ENCODE assay signal across 24 cellular contexts in the genomic region with DNA sequence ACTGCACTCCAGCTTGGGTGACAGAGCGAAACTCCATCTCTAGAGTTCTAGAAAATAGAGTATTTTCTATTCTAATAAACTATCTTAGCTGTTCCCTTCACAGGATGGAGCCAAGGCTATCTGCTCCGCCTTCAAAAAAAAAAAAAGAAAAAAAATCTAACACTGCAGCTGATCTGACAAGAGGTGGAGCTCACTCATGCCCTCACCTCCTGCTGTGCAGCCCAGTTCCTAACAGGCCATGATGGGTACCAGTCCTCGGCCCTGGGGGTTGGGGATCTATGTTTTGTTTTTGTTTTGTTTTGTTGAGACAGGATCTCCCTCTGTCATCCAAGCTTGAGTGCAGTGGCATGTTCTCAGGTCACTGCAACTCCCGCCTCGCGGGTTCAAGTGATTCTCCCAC.
"Had no signal": no experiment of that assay in that cellular context is flagged by ENCODE, and none has a peak within 500 bp of the region (broad histone marks: within the 10 kb centered on the region; RNA-seq: fewer than 3 reads in every experiment).

No MANE protein-coding gene starts in this region.

- H3K27me3 ChIP-seq: ovary, spleen, stomach, thyroid gland, vagina had no signal

- H3K4me3 Mint-ChIP-seq: effector memory CD8-positive, alpha-beta T cell; memory B cell had no signal

- H3K27me3 Mint-ChIP-seq: effector memory CD8-positive, alpha-beta T cell; memory B cell had no signal

- ATAC-seq: effector memory CD8-positive, alpha-beta T cell; left colon; natural killer cell; psoas muscle; right cardiac atrium had no signal

- H3K36me3 Mint-ChIP-seq: natural killer cell had no signal

- H3K4me3 ChIP-seq: lung, ovary, psoas muscle, skin epidermis, spleen, stomach, thyroid gland, vagina had no signal

- H3K27ac Mint-ChIP-seq: effector memory CD8-positive, alpha-beta T cell; memory B cell had no signal

- H3K27ac ChIP-seq: ovary, psoas muscle, skin epidermis, stomach, thyroid gland, vagina had no signal

- DNase-seq: cortex of kidney; effector memory CD8-positive, alpha-beta T cell; hypothalamus; immature natural killer cell; islet precursor cell; kidney glomerular epithelial cell; left colon; natural killer cell; occipital lobe; ovary; posterior cingulate gyrus; psoas muscle; right cardiac atrium; stimulated activated naive CD4-positive, alpha-beta T cell; stomach; thyroid gland; trophoblast cell had no signal

- H3K9me3 ChIP-seq: ovary, psoas muscle, spleen, stomach, thyroid gland, vagina had no signal

- FAIRE-seq: endometrium, frontal cortex had no signal

- H3K36me3 ChIP-seq: ovary, thyroid gland had no signal

- H3K9me3 Mint-ChIP-seq: effector memory CD8-positive, alpha-beta T cell; immature natural killer cell; memory B cell; natural killer cell had no signal
